In genomic region chrX:7132335-7133035, GRCh38 we compare ENCODE assay signal across 8 cellular contexts. TPM values are rescaled to one million over a fixed set of nuclear protein-coding genes. Genes with fewer than 3 reads are reported as not detected.
DNase-seq lines count a peak whose midpoint lies in the region; ATAC-seq and TF ChIP-seq lines count a peak whose summit lies in the region.

No MANE protein-coding gene starts in this region.

- no peak overlapping the region for H3K9ac ChIP-seq in SK-N-SH

- H3K27me3 Mint-ChIP-seq in effector memory CD8-positive, alpha-beta T cell, result no peaks in the 10 kb centered on the region

- H3F3A ChIP-seq in SK-N-SH (replicated peaks; ENCODE audit: insufficient read depth), result no peaks in the 10 kb centered on the region

- H3K36me3 ChIP-seq in SK-N-SH (replicated peaks in 1 of 2; ENCODE audit: control insufficient read depth in 1 of 2, insufficient read depth in 2 of 2, low read length in 1 of 2) (peaks cover 0 to 5% of the 10 kb centered on the region in 2 experiments), mucosa of descending colon (ENCODE audit: low read depth) (no peaks in the 10 kb centered on the region)

- H3K27ac Mint-ChIP-seq in effector memory CD8-positive, alpha-beta T cell, result peak overlapping the region; percentile 41 to 86

- H3K9me3 ChIP-seq in SK-N-SH (no peaks in the 10 kb centered on the region), mucosa of descending colon (no peaks in the 10 kb centered on the region)

- peak; percentile 72 for ATAC-seq in GM19467 (IDR thresholded peaks at IDR 0.05; ENCODE audit: unreplicated experiment)
- peak; percentile 70 for ATAC-seq in HG03575 (IDR thresholded peaks at IDR 0.05; ENCODE audit: extremely low read depth, insufficient number of reproducible peaks, low FRiP score, unreplicated experiment)
- peak; percentile 55 for ATAC-seq in effector memory CD8-positive, alpha-beta T cell (replicated peaks)
- ATAC-seq in mucosa of descending colon, result peak; percentile 97
- ATAC-seq in HG03571 (IDR thresholded peaks at IDR 0.05; ENCODE audit: unreplicated experiment), result no peak

- H3K4me1 ChIP-seq in SK-N-SH (ENCODE audit: control insufficient read depth in 1 of 2, insufficient read depth in 2 of 2, low read depth in 1 of 2, low read length in 1 of 2) (peaks cover 4 to 14% of the 10 kb centered on the region in 2 experiments; a peak in 2 of 4 replicates), mucosa of descending colon (ENCODE audit: low read depth) (peaks cover 3% of the 10 kb centered on the region)

- CTCF ChIA-PET in SK-N-SH (lab: Yijun Ruan, JAX), result interaction anchor here (0.6 to 1.4 kb wide), 2 partner anchors 14 to 15 kb away, joined by 3 to 4 read pairs; partner anchors contain the start of gene STS

- peak; percentile 45 for TF ChIP-seq RAD21 in SK-N-SH (IDR thresholded peaks at IDR 0.05; ENCODE audit: low read length)

- H3K79me2 ChIP-seq in SK-N-SH (ENCODE audit: insufficient read depth), result peaks cover 69% of the 10 kb centered on the region

- no peak for TF ChIP-seq EP300 in SK-N-SH (IDR thresholded peaks at IDR 0.05; ENCODE audit: borderline replicate concordance in 1 of 2, low read depth in 1 of 2, low read length in 1 of 2)

- no peaks in the 10 kb centered on the region for H3K27me3 ChIP-seq in SK-N-SH (ENCODE audit: insufficient read depth)

- no peak overlapping the region; a peak in 1 of 4 replicates for H3K27ac ChIP-seq in SK-N-SH (ENCODE audit: low read depth in 2 of 2, low read length in 1 of 2)

- POLR2A ChIA-PET in SK-N-SH (lab: Yijun Ruan, JAX), result no interaction called here

- no peak overlapping the region for H2AFZ ChIP-seq in SK-N-SH (ENCODE audit: low read depth)

- H3K4me1 Mint-ChIP-seq in effector memory CD8-positive, alpha-beta T cell (ENCODE audit: low read depth in 2 of 2), result peaks cover 16 to 17% of the 10 kb centered on the region in 2 donors

- intact Hi-C loops in mucosa of descending colon (cut with DNase I, micrococcal nuclease), result no loop called here

- TF ChIP-seq CTCF in SK-N-SH (IDR thresholded peaks at IDR 0.05) (peak; percentile 67), mucosa of descending colon (IDR thresholded peaks at IDR 0.05) (no peak)

- 88% methylated on average over 3 of the region's 3 CpGs for WGBS in SK-N-SH (ENCODE audit: low lambda C conversion rate)

- H3K36me3 Mint-ChIP-seq in effector memory CD8-positive, alpha-beta T cell (ENCODE audit: insufficient read depth), result no peaks in the 10 kb centered on the region

- peaks cover 15% of the 10 kb centered on the region; the same call in 1 of the 2 replicates for H4K20me1 ChIP-seq in SK-N-SH (ENCODE audit: insufficient read depth)

- H3K4me2 ChIP-seq in SK-N-SH, result 0 out of 2 replicates have a peak overlapping the region, but pooled peaks have one; percentile 2

- H3K4me3 Mint-ChIP-seq in effector memory CD8-positive, alpha-beta T cell, result peak overlapping the region in 1 of 2 donors; percentile 12

- DNase-seq in DMS79 treated with DMSO at 0.1 percent for 48 hours (lab: John Stamatoyannopoulos, UW), result peak; percentile 24
- no peak for DNase-seq in SK-N-SH
- peak in 2 of 3 experiments; percentile 1 to 7 for DNase-seq in effector memory CD8-positive, alpha-beta T cell
- peak; percentile 72 to 93 (median 76) for DNase-seq in mucosa of descending colon
- no peak for DNase-seq in NCI-H446 (lab: John Stamatoyannopoulos, UW)

- no peaks in the 10 kb centered on the region for H3K9me3 Mint-ChIP-seq in effector memory CD8-positive, alpha-beta T cell

- H3K9me2 ChIP-seq in SK-N-SH, result no peaks in the 10 kb centered on the region

- H3K4me3 ChIP-seq in SK-N-SH (ENCODE audit: low read depth in 2 of 2, low read length in 1 of 2), result no peak overlapping the region
- no peak overlapping the region for H3K4me3 ChIP-seq in mucosa of descending colon

TF ChIP-seq in SK-N-SH, 30 proteins besides CTCF, POLR2A, EP300 and RAD21:
- TF ChIP-seq NRF1 (IDR thresholded peaks at IDR 0.05; ENCODE audit: low read depth, low read length) (no peak), RCOR1 (IDR thresholded peaks at IDR 0.05; ENCODE audit: low read length) (no peak), PBX3 (IDR thresholded peaks at IDR 0.05) (no peak), USF2 (IDR thresholded peaks at IDR 0.05; ENCODE audit: borderline replicate concordance, low read depth, low read length) (no peak), MXI1 (IDR thresholded peaks at IDR 0.05; ENCODE audit: low read depth, low read length) (no peak), JUND (IDR thresholded peaks at IDR 0.05) (no peak), CHD2 (IDR thresholded peaks at IDR 0.05; ENCODE audit: low read length, partially characterized antibody) (no peak), USF1 (IDR thresholded peaks at IDR 0.05; ENCODE audit: borderline replicate concordance, low read depth) (no peak), GABPA (IDR thresholded peaks at IDR 0.05; ENCODE audit: low read depth) (no peak), RXRA (IDR thresholded peaks at IDR 0.05; ENCODE audit: borderline replicate concordance, low read depth) (no peak), GATA2 (CRISPR knock-in tag; IDR thresholded peaks at IDR 0.05) (no peak), NFIC (IDR thresholded peaks at IDR 0.05; ENCODE audit: borderline replicate concordance) (no peak), TEAD4 (IDR thresholded peaks at IDR 0.05; ENCODE audit: borderline replicate concordance, insufficient read depth) (no peak), SMC3 (IDR thresholded peaks at IDR 0.05; ENCODE audit: low read depth, low read length) (no peak), MEF2A (IDR thresholded peaks at IDR 0.05; ENCODE audit: borderline replicate concordance, low read depth) (no peak), REST (IDR thresholded peaks at IDR 0.05; ENCODE audit: low read depth, low read length) (no peak), FOXJ3 (CRISPR knock-in tag; IDR thresholded peaks at IDR 0.05) (no peak), RFX5 (IDR thresholded peaks at IDR 0.05; ENCODE audit: low read length) (no peak)

RNA-seq across cellular contexts. Expression of gene STS, which starts 15.0 kb away (rescaled TPM):
- 1.1 and 1.4 TPM in 2 replicates for polyA plus RNA-seq in SK-N-SH (2012; rRNA removed)
- 1.5 and 1.6 TPM in 2 replicates for polyA plus RNA-seq in SK-N-SH (2012; cell fraction: cytosol; rRNA removed)
- 0.41 and 0.71 TPM in 2 replicates for polyA plus RNA-seq in SK-N-SH (2012; cell fraction: nucleus; rRNA removed)
- total RNA-seq in mucosa of descending colon, result 10 to 100 TPM in 2 of 3 donors, 1 to 10 TPM in 1; 8.1 to 19.3 (median 12.9) TPM

RNA-seq across cellular contexts. Expression of gene PUDP, which starts 15.5 kb away (rescaled TPM):
- polyA plus RNA-seq in SK-N-SH (2012; rRNA removed), result 23.0 and 23.2 TPM in 2 replicates
- polyA plus RNA-seq in SK-N-SH (2012; cell fraction: cytosol; rRNA removed), result 24.7 and 26.4 TPM in 2 replicates
- 12.3 and 12.4 TPM in 2 replicates for polyA plus RNA-seq in SK-N-SH (2012; cell fraction: nucleus; rRNA removed)
- 10 to 100 TPM; 16.4 to 38.5 (median 32.3) TPM for total RNA-seq in mucosa of descending colon

Comparison
In these comparisons a context has a peak if more than half of its experiments do, and no peak if none do; other contexts are left out.
1. DNase-seq: peak in DMS79 treated with DMSO at 0.1 percent for 48 hours (single experiment), effector memory CD8-positive, alpha-beta T cell (2 of 3) and mucosa of descending colon (3 of 3); none in SK-N-SH (single experiment) and NCI-H446 (0 of 2).